1 cellular context compared by ENCODE assay signal in the genomic region with DNA sequence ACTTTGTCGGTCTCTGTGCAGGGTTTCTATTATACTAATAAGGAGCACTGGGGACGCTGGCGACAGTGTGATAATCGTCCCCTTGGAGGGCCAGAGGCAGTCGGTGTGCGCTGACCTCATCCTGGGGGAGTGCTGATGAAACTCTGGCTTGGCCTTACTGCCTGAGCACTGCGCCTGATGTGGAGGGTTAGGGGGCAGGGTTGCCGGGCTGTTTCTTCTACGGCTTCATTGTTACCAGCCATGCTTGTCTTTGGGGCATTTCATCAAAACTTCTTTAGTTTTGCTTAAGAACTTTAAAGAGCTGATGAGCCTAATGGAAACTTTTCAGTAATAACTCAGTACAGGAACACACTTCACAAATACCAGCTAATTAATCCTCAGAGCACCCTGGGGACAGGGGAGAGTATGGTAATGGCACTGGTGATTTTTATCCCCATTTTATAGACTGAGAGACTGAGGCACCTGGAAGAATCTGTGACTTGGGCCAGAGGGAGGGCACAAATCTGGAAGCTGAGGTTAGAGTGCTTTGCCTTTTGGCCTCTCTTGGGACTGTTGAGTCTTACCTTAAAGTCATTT.
A peak's percentile ranks its signal among the peaks of the same experiment; 100 is the strongest.
TF ChIP-seq lines count a peak whose summit lies in the region.

No MANE protein-coding gene starts in this region.

TF ChIP-seq in K562, 482 proteins besides CTCF, POLR2A, EP300 and RAD21 (continued from another document and continues in another):
- TF ChIP-seq, protein P1, sequence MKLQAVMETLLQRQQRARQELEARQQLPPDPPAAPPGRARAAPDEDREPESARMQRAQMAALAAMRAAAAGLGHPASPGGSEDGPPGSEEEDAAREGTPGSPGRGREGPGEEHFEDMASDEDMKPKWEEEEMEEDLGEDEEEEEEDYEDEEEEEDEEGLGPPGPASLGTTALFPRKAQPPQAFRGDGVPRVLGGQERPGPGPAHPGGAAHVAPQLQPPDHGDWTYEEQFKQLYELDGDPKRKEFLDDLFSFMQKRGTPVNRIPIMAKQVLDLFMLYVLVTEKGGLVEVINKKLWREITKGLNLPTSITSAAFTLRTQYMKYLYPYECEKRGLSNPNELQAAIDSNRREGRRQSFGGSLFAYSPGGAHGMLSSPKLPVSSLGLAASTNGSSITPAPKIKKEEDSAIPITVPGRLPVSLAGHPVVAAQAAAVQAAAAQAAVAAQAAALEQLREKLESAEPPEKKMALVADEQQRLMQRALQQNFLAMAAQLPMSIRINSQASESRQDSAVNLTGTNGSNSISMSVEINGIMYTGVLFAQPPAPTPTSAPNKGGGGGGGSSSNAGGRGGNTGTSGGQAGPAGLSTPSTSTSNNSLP (IDR thresholded peaks at IDR 0.05; ENCODE audit: borderline replicate concordance, low read depth, low read length), result 0 out of 2 replicates have a peak, but pooled peaks have one; percentile 9
- TF ChIP-seq POLR3A (IDR thresholded peaks at IDR 0.05; ENCODE audit: borderline replicate concordance, extremely low read depth, insufficient read depth, insufficient read length), result no peak
- TF ChIP-seq KDM2B (CRISPR knock-in tag; IDR thresholded peaks at IDR 0.05), result no peak
- no peak for TF ChIP-seq PHB (CRISPR knock-in tag; IDR thresholded peaks at IDR 0.05)
- peak; percentile 60; the same call in 1 of the 2 replicates for TF ChIP-seq TRIM28 (IDR thresholded peaks at IDR 0.05)
- TF ChIP-seq TAF7 (tag; IDR thresholded peaks at IDR 0.05), result no peak; the same call in 1 of the 2 replicates
- TF ChIP-seq ZNF316 (IDR thresholded peaks at IDR 0.05), result no peak
- no peak for TF ChIP-seq ZNF707 (CRISPR knock-in tag; conservative IDR thresholded peaks at IDR 0.05)
- TF ChIP-seq PCBP1 (IDR thresholded peaks at IDR 0.05; ENCODE audit: low read depth, low read length, poor library complexity, severe bottlenecking), result no peak
- TF ChIP-seq, protein P2, sequence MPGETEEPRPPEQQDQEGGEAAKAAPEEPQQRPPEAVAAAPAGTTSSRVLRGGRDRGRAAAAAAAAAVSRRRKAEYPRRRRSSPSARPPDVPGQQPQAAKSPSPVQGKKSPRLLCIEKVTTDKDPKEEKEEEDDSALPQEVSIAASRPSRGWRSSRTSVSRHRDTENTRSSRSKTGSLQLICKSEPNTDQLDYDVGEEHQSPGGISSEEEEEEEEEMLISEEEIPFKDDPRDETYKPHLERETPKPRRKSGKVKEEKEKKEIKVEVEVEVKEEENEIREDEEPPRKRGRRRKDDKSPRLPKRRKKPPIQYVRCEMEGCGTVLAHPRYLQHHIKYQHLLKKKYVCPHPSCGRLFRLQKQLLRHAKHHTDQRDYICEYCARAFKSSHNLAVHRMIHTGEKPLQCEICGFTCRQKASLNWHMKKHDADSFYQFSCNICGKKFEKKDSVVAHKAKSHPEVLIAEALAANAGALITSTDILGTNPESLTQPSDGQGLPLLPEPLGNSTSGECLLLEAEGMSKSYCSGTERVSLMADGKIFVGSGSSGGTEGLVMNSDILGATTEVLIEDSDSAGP (CRISPR knock-in tag; IDR thresholded peaks at IDR 0.05), result no peak
- TF ChIP-seq, protein P3, sequence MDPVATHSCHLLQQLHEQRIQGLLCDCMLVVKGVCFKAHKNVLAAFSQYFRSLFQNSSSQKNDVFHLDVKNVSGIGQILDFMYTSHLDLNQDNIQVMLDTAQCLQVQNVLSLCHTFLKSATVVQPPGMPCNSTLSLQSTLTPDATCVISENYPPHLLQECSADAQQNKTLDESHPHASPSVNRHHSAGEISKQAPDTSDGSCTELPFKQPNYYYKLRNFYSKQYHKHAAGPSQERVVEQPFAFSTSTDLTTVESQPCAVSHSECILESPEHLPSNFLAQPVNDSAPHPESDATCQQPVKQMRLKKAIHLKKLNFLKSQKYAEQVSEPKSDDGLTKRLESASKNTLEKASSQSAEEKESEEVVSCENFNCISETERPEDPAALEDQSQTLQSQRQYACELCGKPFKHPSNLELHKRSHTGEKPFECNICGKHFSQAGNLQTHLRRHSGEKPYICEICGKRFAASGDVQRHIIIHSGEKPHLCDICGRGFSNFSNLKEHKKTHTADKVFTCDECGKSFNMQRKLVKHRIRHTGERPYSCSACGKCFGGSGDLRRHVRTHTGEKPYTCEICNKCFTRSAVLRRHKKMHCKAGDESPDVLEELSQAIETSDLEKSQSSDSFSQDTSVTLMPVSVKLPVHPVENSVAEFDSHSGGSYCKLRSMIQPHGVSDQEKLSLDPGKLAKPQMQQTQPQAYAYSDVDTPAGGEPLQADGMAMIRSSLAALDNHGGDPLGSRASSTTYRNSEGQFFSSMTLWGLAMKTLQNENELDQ (CRISPR knock-in tag; IDR thresholded peaks at IDR 0.05; ENCODE audit: borderline replicate concordance), result no peak
- no peak for TF ChIP-seq ZNF197 (CRISPR knock-in tag; IDR thresholded peaks at IDR 0.05; ENCODE audit: low read depth)
- TF ChIP-seq FOXK1 (CRISPR knock-in tag; IDR thresholded peaks at IDR 0.05; ENCODE audit: borderline replicate concordance), result no peak
- no peak for TF ChIP-seq CSDE1 (IDR thresholded peaks at IDR 0.05)
- TF ChIP-seq POLR2G (IDR thresholded peaks at IDR 0.05; ENCODE audit: low read depth, low read length), result peak; percentile 64
- no peak for TF ChIP-seq FOXP1 (CRISPR knock-in tag; IDR thresholded peaks at IDR 0.05)
- no peak for TF ChIP-seq ZNF445 (CRISPR knock-in tag; IDR thresholded peaks at IDR 0.05; ENCODE audit: low read depth)
- no peak for TF ChIP-seq ZNF253 (CRISPR knock-in tag; conservative IDR thresholded peaks at IDR 0.05)
- no peak for TF ChIP-seq MYNN (IDR thresholded peaks at IDR 0.05)
- TF ChIP-seq MYNN (CRISPR knock-in tag; IDR thresholded peaks at IDR 0.05), result no peak
- no peak for TF ChIP-seq ZNF212 (CRISPR knock-in tag; IDR thresholded peaks at IDR 0.05)
- no peak for TF ChIP-seq ZNF232 (CRISPR knock-in tag; IDR thresholded peaks at IDR 0.05)
- no peak for TF ChIP-seq SIN3A (IDR thresholded peaks at IDR 0.05; ENCODE audit: borderline replicate concordance in 2 of 2, control insufficient read depth in 1 of 2, low read depth in 2 of 2, low read length in 2 of 2)
- no peak for TF ChIP-seq ZNF561 (CRISPR knock-in tag; conservative IDR thresholded peaks at IDR 0.05)
- no peak for TF ChIP-seq KAT2B (IDR thresholded peaks at IDR 0.05; ENCODE audit: low read depth, low read length)
- TF ChIP-seq, protein P4, sequence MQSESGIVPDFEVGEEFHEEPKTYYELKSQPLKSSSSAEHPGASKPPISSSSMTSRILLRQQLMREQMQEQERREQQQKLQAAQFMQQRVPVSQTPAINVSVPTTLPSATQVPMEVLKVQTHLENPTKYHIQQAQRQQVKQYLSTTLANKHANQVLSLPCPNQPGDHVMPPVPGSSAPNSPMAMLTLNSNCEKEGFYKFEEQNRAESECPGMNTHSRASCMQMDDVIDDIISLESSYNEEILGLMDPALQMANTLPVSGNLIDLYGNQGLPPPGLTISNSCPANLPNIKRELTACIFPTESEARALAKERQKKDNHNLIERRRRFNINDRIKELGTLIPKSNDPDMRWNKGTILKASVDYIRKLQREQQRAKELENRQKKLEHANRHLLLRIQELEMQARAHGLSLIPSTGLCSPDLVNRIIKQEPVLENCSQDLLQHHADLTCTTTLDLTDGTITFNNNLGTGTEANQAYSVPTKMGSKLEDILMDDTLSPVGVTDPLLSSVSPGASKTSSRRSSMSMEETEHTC (IDR thresholded peaks at IDR 0.05), result no peak
- TF ChIP-seq, protein P5, sequence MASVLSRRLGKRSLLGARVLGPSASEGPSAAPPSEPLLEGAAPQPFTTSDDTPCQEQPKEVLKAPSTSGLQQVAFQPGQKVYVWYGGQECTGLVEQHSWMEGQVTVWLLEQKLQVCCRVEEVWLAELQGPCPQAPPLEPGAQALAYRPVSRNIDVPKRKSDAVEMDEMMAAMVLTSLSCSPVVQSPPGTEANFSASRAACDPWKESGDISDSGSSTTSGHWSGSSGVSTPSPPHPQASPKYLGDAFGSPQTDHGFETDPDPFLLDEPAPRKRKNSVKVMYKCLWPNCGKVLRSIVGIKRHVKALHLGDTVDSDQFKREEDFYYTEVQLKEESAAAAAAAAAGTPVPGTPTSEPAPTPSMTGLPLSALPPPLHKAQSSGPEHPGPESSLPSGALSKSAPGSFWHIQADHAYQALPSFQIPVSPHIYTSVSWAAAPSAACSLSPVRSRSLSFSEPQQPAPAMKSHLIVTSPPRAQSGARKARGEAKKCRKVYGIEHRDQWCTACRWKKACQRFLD (CRISPR knock-in tag; IDR thresholded peaks at IDR 0.05), result 0 out of 2 replicates have a peak, but pooled peaks have one; percentile 9
- TF ChIP-seq KLF13 (tag; IDR thresholded peaks at IDR 0.05; ENCODE audit: borderline replicate concordance, low read depth), result no peak
- no peak for TF ChIP-seq TAF9B (IDR thresholded peaks at IDR 0.05; ENCODE audit: partially characterized antibody)
- TF ChIP-seq, protein P6, sequence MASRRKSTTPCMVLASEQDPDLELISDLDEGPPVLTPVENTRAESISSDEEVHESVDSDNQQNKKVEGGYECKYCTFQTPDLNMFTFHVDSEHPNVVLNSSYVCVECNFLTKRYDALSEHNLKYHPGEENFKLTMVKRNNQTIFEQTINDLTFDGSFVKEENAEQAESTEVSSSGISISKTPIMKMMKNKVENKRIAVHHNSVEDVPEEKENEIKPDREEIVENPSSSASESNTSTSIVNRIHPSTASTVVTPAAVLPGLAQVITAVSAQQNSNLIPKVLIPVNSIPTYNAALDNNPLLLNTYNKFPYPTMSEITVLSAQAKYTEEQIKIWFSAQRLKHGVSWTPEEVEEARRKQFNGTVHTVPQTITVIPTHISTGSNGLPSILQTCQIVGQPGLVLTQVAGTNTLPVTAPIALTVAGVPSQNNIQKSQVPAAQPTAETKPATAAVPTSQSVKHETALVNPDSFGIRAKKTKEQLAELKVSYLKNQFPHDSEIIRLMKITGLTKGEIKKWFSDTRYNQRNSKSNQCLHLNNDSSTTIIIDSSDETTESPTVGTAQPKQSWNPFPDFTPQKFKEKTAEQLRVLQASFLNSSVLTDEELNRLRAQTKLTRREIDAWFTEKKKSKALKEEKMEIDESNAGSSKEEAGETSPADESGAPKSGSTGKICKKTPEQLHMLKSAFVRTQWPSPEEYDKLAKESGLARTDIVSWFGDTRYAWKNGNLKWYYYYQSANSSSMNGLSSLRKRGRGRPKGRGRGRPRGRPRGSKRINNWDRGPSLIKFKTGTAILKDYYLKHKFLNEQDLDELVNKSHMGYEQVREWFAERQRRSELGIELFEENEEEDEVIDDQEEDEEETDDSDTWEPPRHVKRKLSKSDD (conservative IDR thresholded peaks at IDR 0.05; ENCODE audit: low read length), result no peak
- TF ChIP-seq, protein P7, sequence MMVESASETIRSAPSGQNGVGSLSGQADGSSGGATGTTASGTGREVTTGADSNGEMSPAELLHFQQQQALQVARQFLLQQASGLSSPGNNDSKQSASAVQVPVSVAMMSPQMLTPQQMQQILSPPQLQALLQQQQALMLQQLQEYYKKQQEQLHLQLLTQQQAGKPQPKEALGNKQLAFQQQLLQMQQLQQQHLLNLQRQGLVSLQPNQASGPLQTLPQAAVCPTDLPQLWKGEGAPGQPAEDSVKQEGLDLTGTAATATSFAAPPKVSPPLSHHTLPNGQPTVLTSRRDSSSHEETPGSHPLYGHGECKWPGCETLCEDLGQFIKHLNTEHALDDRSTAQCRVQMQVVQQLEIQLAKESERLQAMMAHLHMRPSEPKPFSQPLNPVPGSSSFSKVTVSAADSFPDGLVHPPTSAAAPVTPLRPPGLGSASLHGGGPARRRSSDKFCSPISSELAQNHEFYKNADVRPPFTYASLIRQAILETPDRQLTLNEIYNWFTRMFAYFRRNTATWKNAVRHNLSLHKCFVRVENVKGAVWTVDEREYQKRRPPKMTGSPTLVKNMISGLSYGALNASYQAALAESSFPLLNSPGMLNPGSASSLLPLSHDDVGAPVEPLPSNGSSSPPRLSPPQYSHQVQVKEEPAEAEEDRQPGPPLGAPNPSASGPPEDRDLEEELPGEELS (CRISPR knock-in tag; IDR thresholded peaks at IDR 0.05; ENCODE audit: borderline replicate concordance), result no peak
- no peak for TF ChIP-seq HNRNPH1 (optimal IDR thresholded peaks at IDR 0.05; ENCODE audit: low read depth, low read length)
- no peak for TF ChIP-seq ZNF507 (tag; conservative IDR thresholded peaks at IDR 0.05)
- TF ChIP-seq, protein P8, sequence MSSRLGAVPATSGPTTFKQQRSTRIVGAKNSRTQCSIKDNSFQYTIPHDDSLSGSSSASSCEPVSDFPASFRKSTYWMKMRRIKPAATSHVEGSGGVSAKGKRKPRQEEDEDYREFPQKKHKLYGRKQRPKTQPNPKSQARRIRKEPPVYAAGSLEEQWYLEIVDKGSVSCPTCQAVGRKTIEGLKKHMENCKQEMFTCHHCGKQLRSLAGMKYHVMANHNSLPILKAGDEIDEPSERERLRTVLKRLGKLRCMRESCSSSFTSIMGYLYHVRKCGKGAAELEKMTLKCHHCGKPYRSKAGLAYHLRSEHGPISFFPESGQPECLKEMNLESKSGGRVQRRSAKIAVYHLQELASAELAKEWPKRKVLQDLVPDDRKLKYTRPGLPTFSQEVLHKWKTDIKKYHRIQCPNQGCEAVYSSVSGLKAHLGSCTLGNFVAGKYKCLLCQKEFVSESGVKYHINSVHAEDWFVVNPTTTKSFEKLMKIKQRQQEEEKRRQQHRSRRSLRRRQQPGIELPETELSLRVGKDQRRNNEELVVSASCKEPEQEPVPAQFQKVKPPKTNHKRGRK (tag; IDR thresholded peaks at IDR 0.05), result no peak
- TF ChIP-seq ZNF133 (CRISPR knock-in tag; IDR thresholded peaks at IDR 0.05), result no peak
- no peak for TF ChIP-seq NFIC (IDR thresholded peaks at IDR 0.05)
- peak; percentile 32; the same call in 1 of the 2 replicates for TF ChIP-seq NFXL1 (CRISPR knock-in tag; IDR thresholded peaks at IDR 0.05)
